8 cellular contexts compared by ENCODE assay signal in the genomic region with DNA sequence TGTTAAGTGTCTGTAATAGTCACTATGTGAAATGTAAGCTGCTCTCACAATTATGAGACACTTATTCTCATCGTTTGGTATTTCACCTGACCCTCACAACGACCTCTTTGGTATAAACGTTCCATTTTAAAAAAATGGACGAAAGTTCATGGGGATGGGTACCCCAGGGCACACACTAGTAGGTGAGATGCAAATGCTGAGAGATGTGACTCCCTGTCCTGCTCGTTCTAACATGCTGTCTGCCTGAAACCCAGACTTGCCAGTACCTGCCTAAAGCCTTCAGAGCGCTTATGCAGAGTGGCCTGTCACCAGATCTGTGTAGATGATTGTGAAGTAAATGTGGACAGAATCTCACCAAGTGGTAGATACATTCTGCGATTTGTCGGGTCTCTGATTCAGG. TPM values are rescaled to one million over a fixed set of nuclear protein-coding genes. Genes with fewer than 3 reads are reported as not detected.
A peak's percentile ranks its signal among the peaks of the same experiment; 100 is the strongest.
DNase-seq lines count a peak whose midpoint lies in the region; ATAC-seq and TF ChIP-seq lines count a peak whose summit lies in the region.
"Not testable (repeated sequence)": the region's sequence is repeated elsewhere in the genome, so short reads cannot be mapped to it uniquely, and the experiment has no call there.

No MANE protein-coding gene starts in this region.

- H3K4me3 ChIP-seq in GM08714 (ENCODE audit: low read length) (peak overlapping the region; percentile 71; the same call in 1 of the 2 replicates), SJCRH30 (peak overlapping the region; percentile 63), body of pancreas (peak overlapping the region; percentile 21 to 41), testis (peak overlapping the region; percentile 59 to 71)

- not testable (repeated sequence) for DNase-seq in SJCRH30; body of pancreas; Right ventricle myocardium superior; naive thymus-derived CD8-positive, alpha-beta T cell; testis

- H3K4me1 Mint-ChIP-seq in naive thymus-derived CD8-positive, alpha-beta T cell, result peaks cover 2 to 18% (median 7%) of the 10 kb centered on the region in 4 donors

- not testable (repeated sequence) for TF ChIP-seq POLR2A in body of pancreas (IDR thresholded peaks at IDR 0.05); testis (IDR thresholded peaks at IDR 0.05)

- not testable (repeated sequence) for H3K27ac ChIP-seq in SJCRH30, testis
- peak overlapping the region in 3 of 4 donors; percentile 71 to 82 (median 80) for H3K27ac ChIP-seq in body of pancreas

- not testable (repeated sequence) for H3K27me3 Mint-ChIP-seq in naive thymus-derived CD8-positive, alpha-beta T cell

- peak; percentile 14 for ATAC-seq in GM21619 (IDR thresholded peaks at IDR 0.05; ENCODE audit: unreplicated experiment)
- peak; percentile 34 for ATAC-seq in HG03175 (IDR thresholded peaks at IDR 0.05; ENCODE audit: unreplicated experiment)
- peak; percentile 22 for ATAC-seq in body of pancreas
- ATAC-seq in Right ventricle myocardium superior (ENCODE audit: poor library complexity), result peak; percentile 55
- ATAC-seq in naive thymus-derived CD8-positive, alpha-beta T cell, result peak in 1 of 2 donors; percentile 21

- not testable (repeated sequence) for H3K4me1 ChIP-seq in SJCRH30, body of pancreas, testis

- not testable (repeated sequence) for H3K9me3 ChIP-seq in SJCRH30 (replicated peaks); body of pancreas; testis

- not testable (repeated sequence) for H3K36me3 ChIP-seq in SJCRH30; body of pancreas (replicated peaks in 1 of 2; ENCODE audit: insufficient read depth in 1 of 2, low read depth in 2 of 2); testis (ENCODE audit: low read depth, missing control alignments)

- not testable (repeated sequence) for TF ChIP-seq CTCF in body of pancreas (IDR thresholded peaks at IDR 0.05); testis (IDR thresholded peaks at IDR 0.05)

- H3K9me3 Mint-ChIP-seq in naive thymus-derived CD8-positive, alpha-beta T cell, result not testable (repeated sequence)

- 0 to 1% methylated on average over 5 to 6 of the region's 8 CpGs for WGBS in body of pancreas, 2 donors
- WGBS in testis, 2 donors, result 7 to 9% methylated on average over 6 of the region's 8 CpGs

- H3K36me3 Mint-ChIP-seq in naive thymus-derived CD8-positive, alpha-beta T cell, result not testable (repeated sequence)

- H3K27me3 ChIP-seq in SJCRH30, body of pancreas, testis: not testable (repeated sequence)

- peak overlapping the region in 9 of 10 donors; percentile 10 to 94 (median 79) for H3K27ac Mint-ChIP-seq in naive thymus-derived CD8-positive, alpha-beta T cell

- H3K4me3 Mint-ChIP-seq in naive thymus-derived CD8-positive, alpha-beta T cell, result peak overlapping the region; percentile 86 to 99 (median 98)

- POLR2A ChIA-PET in naive thymus-derived CD8-positive, alpha-beta T cell (lab: Charles Lee), result not testable (repeated sequence)

- intact Hi-C loops in body of pancreas (cut with DNase I); Right ventricle myocardium superior (cut with DNase I); testis (cut with DNase I; ENCODE audit: low total_unique reads): not testable (repeated sequence)

RNA-seq across cellular contexts. Expression of gene ZNF658, which starts 0.6 kb away (rescaled TPM):
- 3.7 and 3.8 TPM in 2 replicates for total RNA-seq in SJCRH30 (2014; rRNA removed; shearing (Covaris generic))
- total RNA-seq in body of pancreas, result 1 to 10 TPM; 3.9 to 4.3 TPM
- total RNA-seq in Right ventricle myocardium superior, result 12.1 TPM
- 1 to 10 TPM; 8.6 to 9.0 TPM for total RNA-seq in naive thymus-derived CD8-positive, alpha-beta T cell
- 1 to 10 TPM; 2.8 to 3.9 (median 3.3) TPM for polyA plus RNA-seq in naive thymus-derived CD8-positive, alpha-beta T cell
- total RNA-seq in testis, result 1 to 10 TPM; 5.1 to 6.4 TPM
- polyA plus RNA-seq in testis (ENCODE audit: insufficient read depth, low read depth, low replicate concordance), result 5.1 TPM
